In the genomic region with DNA sequence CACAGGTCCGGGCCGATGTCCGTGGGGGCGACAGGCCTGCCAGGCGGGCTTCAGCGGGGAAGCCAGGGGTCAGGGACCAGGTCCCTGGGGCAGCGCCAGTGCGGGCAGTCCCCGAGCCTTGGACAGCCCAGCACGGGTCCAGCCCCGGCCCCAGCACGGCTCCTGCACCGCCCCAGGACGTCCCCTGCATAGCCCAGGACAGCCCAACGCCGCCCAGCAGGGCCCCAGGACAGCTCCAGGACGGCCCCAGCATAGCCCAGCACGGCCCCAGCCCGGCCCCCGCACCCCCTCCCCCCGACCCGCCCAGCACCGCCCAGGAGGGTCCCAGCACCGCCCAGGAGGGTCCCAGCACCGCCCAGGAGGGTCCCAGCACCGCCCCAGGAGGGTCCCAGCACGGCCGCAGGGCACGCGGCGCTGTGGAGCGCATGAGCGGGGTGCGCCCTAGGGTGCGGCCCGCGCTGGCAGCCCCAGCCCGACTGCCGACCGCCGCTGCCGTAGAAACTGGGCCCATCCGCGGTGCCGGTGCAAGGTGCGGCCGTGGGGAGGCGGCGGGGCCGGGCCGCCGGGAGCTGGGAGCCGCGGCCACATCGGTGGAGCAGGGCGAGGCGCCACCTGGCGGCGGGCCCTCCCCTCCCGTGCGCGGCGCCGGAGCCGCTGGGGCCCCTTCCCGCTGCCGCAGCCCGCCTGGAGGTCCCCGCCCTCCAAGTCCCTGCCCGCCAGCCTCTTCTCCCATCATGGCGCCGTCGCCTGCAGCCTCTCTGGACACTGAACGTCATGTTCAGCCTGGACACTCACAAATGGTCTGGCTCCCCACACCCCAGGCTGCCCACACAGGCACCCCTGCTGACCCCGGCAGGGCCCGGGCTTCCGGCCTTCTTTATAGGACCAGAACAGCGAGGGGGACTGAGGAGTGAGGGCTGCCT, we compare ENCODE assay signal across 10 cellular contexts.
DNase-seq lines count a peak whose midpoint lies in the region; ATAC-seq and TF ChIP-seq lines count a peak whose summit lies in the region.
"Had no signal": no experiment of that assay in that cellular context is flagged by ENCODE, and none has a peak within 500 bp of the region (broad histone marks: within the 10 kb centered on the region; RNA-seq: fewer than 3 reads in every experiment).

No MANE protein-coding gene starts in this region.

- intact Hi-C loops in activated CD4-positive, alpha-beta T cell treated with anti-CD3 and anti-CD28 coated beads for 36 hours (cut with DNase I, micrococcal nuclease) = loop anchor here in 1 of 2 experiments (1.0 to 2.0 kb wide), 3 partner anchors 105 to 382 kb away; no protein-coding TSS in a partner anchor
- intact Hi-C loops in dorsolateral prefrontal cortex (cut with DNase I) = loop anchor here in 1 of 2 donors (5.0 kb wide), 1 partner anchor 156 kb away; no protein-coding TSS in a partner anchor

- H3K4me3 ChIP-seq in dorsolateral prefrontal cortex = peak overlapping the region in 42 of 59 donors; percentile 2 to 64 (median 38)
- H3K4me3 ChIP-seq: BLaER1 treated with 17β-estradiol and CSF1 and Interleukin-3, amounts not matched to agents 10 nM and 100 nM had no signal

- peaks cover 7% of the 10 kb centered on the region for H3K27me3 Mint-ChIP-seq in activated CD4-positive, alpha-beta T cell treated with anti-CD3 and anti-CD28 coated beads for 36 hours
- peaks cover 35% of the 10 kb centered on the region for H3K27me3 Mint-ChIP-seq in mesothelial cell of epicardium (ENCODE audit: low read depth)

- H3K27ac ChIP-seq in dorsolateral prefrontal cortex = peak overlapping the region in 10 of 59 donors; percentile 8 to 87 (median 70)
- H3K27ac ChIP-seq: BLaER1 treated with 17β-estradiol and CSF1 and Interleukin-3, amounts not matched to agents 10 nM and 100 nM had no signal

- H3K9me3 Mint-ChIP-seq in activated CD4-positive, alpha-beta T cell treated with anti-CD3 and anti-CD28 coated beads for 36 hours (ENCODE audit: low read depth) = no peaks in the 10 kb centered on the region
- H3K9me3 Mint-ChIP-seq in mesothelial cell of epicardium = no peaks in the 10 kb centered on the region
- H3K9me3 Mint-ChIP-seq: stimulated activated naive CD8-positive, alpha-beta T cell treated with anti-CD3 and anti-CD28 coated beads, Interleukin-15, Interleukin-2, amounts not matched to agents 100 ng/mL and 50 ng/mL, for 24 hours had no signal

- DNase-seq in NCI-H2171 (lab: John Stamatoyannopoulos, UW) (peak; percentile 2), NCI-H2171 treated with DMSO at 0.1 percent for 48 hours (lab: John Stamatoyannopoulos, UW) (no peak), dorsolateral prefrontal cortex (peak in 2 of 10 donors; percentile 17 to 52), mesothelial cell of epicardium (ENCODE audit: low spot score in 2 of 2, unreplicated experiment in 2 of 2) (peak; percentile 53 to 80), NCI-H1436 (lab: John Stamatoyannopoulos, UW) (no peak)
- DNase-seq in activated CD4-positive, alpha-beta T cell treated with anti-CD3 and anti-CD28 coated beads for 36 hours = peak; percentile 75
- peak; percentile 28 for DNase-seq in stimulated activated naive CD4-positive, alpha-beta T cell treated with Interleukin-2 at 50 U/mL for 16 hours (lab: John Stamatoyannopoulos, UW)

- CTCF ChIA-PET in activated CD4-positive, alpha-beta T cell treated with anti-CD3 and anti-CD28 coated beads for 36 hours (lab: Charles Lee) = interaction anchor here (0.7 to 1.1 kb wide), 4 partner anchors 11 to 157 kb away, joined by 3 to 4 read pairs (median 3); no protein-coding TSS in a partner anchor

- POLR2A ChIA-PET in activated CD4-positive, alpha-beta T cell treated with anti-CD3 and anti-CD28 coated beads for 36 hours (lab: Charles Lee) = no interaction called here

- peaks cover 0 to 52% (median 20%) of the 10 kb centered on the region in 45 donors for H3K27me3 ChIP-seq in dorsolateral prefrontal cortex
- H3K27me3 ChIP-seq: BLaER1 treated with 17β-estradiol and CSF1 and Interleukin-3, amounts not matched to agents 10 nM and 100 nM had no signal

- H3K4me3 Mint-ChIP-seq in activated CD4-positive, alpha-beta T cell treated with anti-CD3 and anti-CD28 coated beads for 36 hours = no peak overlapping the region
- no peak overlapping the region for H3K4me3 Mint-ChIP-seq in mesothelial cell of epicardium

- no peaks in the 10 kb centered on the region for H3K4me1 Mint-ChIP-seq in activated CD4-positive, alpha-beta T cell treated with anti-CD3 and anti-CD28 coated beads for 36 hours
- H3K4me1 Mint-ChIP-seq in mesothelial cell of epicardium = peaks cover 7% of the 10 kb centered on the region

- TF ChIP-seq CTCF in dorsolateral prefrontal cortex (IDR thresholded peaks at IDR 0.05 in 54 of 56, conservative IDR thresholded peaks at IDR 0.05 in 2 of 56; ENCODE audit: low read depth in 1 of 56, partially characterized antibody in 56 of 56) = peak in 53 of 56 donors; percentile 12 to 79 (median 54)
- peak; percentile 61 for TF ChIP-seq CTCF in mesothelial cell of epicardium (IDR thresholded peaks at IDR 0.05; ENCODE audit: unreplicated experiment)

- no peak overlapping the region for H3K27ac Mint-ChIP-seq in activated CD4-positive, alpha-beta T cell treated with anti-CD3 and anti-CD28 coated beads for 36 hours
- H3K27ac Mint-ChIP-seq in mesothelial cell of epicardium = no peak overlapping the region
- H3K27ac Mint-ChIP-seq: stimulated activated naive CD8-positive, alpha-beta T cell treated with anti-CD3 and anti-CD28 coated beads, Interleukin-15, Interleukin-2, amounts not matched to agents 100 ng/mL and 50 ng/mL, for 24 hours had no signal

- no peaks in the 10 kb centered on the region for H3K36me3 Mint-ChIP-seq in activated CD4-positive, alpha-beta T cell treated with anti-CD3 and anti-CD28 coated beads for 36 hours (ENCODE audit: low read depth)
- no peaks in the 10 kb centered on the region for H3K36me3 Mint-ChIP-seq in mesothelial cell of epicardium

- ATAC-seq in activated CD4-positive, alpha-beta T cell treated with anti-CD3 and anti-CD28 coated beads for 36 hours = peak; percentile 68
- no peak for ATAC-seq in HG03139 (IDR thresholded peaks at IDR 0.05; ENCODE audit: unreplicated experiment)

Comparison
In these comparisons a context has a peak if more than half of its experiments do, and no peak if none do; other contexts are left out.
1. DNase-seq: peak in NCI-H2171 (single experiment), activated CD4-positive, alpha-beta T cell treated with anti-CD3 and anti-CD28 coated beads for 36 hours (single experiment), mesothelial cell of epicardium (2 of 2) and stimulated activated naive CD4-positive, alpha-beta T cell treated with Interleukin-2 at 50 U/mL for 16 hours (single experiment); none in NCI-H2171 treated with DMSO at 0.1 percent for 48 hours (single experiment) and NCI-H1436 (single experiment).